ENCODE assay signal across 12 cellular contexts in the genomic region with DNA sequence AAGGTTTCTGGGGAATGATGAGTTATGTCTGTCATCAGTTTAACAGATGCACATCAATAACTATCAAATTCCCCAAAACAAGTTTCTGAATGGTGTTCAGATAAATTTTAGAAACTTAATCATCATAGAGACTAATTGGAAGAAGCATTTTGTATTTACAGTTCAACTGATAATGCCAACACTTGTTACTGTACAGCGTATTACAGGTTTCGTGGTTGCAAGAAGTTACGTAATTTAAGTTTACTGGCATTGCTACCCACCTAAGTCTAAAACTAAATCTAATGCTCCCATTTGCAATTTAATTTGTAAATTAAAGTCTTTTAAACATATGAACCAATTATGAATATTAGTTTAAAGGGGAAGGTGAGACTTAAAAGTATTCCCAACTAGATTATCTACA. TPM values are rescaled to one million over a fixed set of nuclear protein-coding genes. Genes with fewer than 3 reads are reported as not detected.
DNase-seq lines count a peak whose midpoint lies in the region; ATAC-seq and TF ChIP-seq lines count a peak whose summit lies in the region.
"Had no signal": no experiment of that assay in that cellular context is flagged by ENCODE, and none has a peak within 500 bp of the region (broad histone marks: within the 10 kb centered on the region; RNA-seq: fewer than 3 reads in every experiment).

No MANE protein-coding gene starts in this region.

- no peak overlapping the region for H3K9ac ChIP-seq in NT2/D1 (ENCODE audit: insufficient read length, low read depth)
- no peak overlapping the region for H3K9ac ChIP-seq in skeletal muscle satellite cell (ENCODE audit: low read depth, low read length)

- TF ChIP-seq CTCF in coronary artery (IDR thresholded peaks at IDR 0.05) (no peak), endothelial cell (IDR thresholded peaks at IDR 0.05; ENCODE audit: unreplicated experiment) (no peak), uterus (IDR thresholded peaks at IDR 0.05) (no peak)

- H3K4me2 ChIP-seq in skeletal muscle satellite cell (ENCODE audit: low read length), result peak overlapping the region; percentile 97

- H3K4me1 Mint-ChIP-seq in activated T-cell treated with anti-CD3 and anti-CD28 coated beads, Interleukin-2, amount 50 U/mL, for 72 hours (ENCODE audit: low read depth), result peaks cover 79% of the 10 kb centered on the region
- H3K4me1 Mint-ChIP-seq in endothelial cell (ENCODE audit: unreplicated experiment), result peaks cover 18% of the 10 kb centered on the region

- H3K36me3 ChIP-seq in NT2/D1 (ENCODE audit: insufficient read depth, insufficient read length, low read length) (peaks cover 73% of the 10 kb centered on the region), skeletal muscle satellite cell (ENCODE audit: insufficient read depth, low read length) (peaks cover 64% of the 10 kb centered on the region), uterus (no peaks in the 10 kb centered on the region)

- no peak for TF ChIP-seq POLR2A in uterus (IDR thresholded peaks at IDR 0.05)

- H3K4me1 ChIP-seq in NT2/D1 (ENCODE audit: insufficient read depth, insufficient read length) (no peaks in the 10 kb centered on the region), skeletal muscle satellite cell (ENCODE audit: control insufficient read depth, insufficient read depth, low read length) (peaks cover 41% of the 10 kb centered on the region), uterus (peaks cover 9 to 22% of the 10 kb centered on the region in 2 donors)

- H3K27ac ChIP-seq in coronary artery, result no peak overlapping the region
- no peak overlapping the region for H3K27ac ChIP-seq in uterus
- H3K27ac ChIP-seq: dorsolateral prefrontal cortex had no signal

- intact Hi-C loops in uterus (cut with DNase I; ENCODE audit: low total_unique reads), result no loop called here

- H3K9me3 ChIP-seq in NT2/D1 (ENCODE audit: insufficient read depth, low read length) (no peaks in the 10 kb centered on the region), skeletal muscle satellite cell (replicated peaks; ENCODE audit: low read length) (no peaks in the 10 kb centered on the region), uterus (no peaks in the 10 kb centered on the region)

- no peak for ATAC-seq in activated T-cell treated with anti-CD3 and anti-CD28 coated beads, Interleukin-2, amount 50 U/mL, for 72 hours (replicated peaks in 1 of 2)
- ATAC-seq in GM21526 (IDR thresholded peaks at IDR 0.05; ENCODE audit: low FRiP score, unreplicated experiment), result no peak

- H3K27ac Mint-ChIP-seq in activated T-cell treated with anti-CD3 and anti-CD28 coated beads, Interleukin-2, amount 50 U/mL, for 72 hours, result peak overlapping the region; percentile 100
- no peak overlapping the region for H3K27ac Mint-ChIP-seq in endothelial cell (ENCODE audit: unreplicated experiment)

- no peaks in the 10 kb centered on the region for H3K9me3 Mint-ChIP-seq in activated T-cell treated with anti-CD3 and anti-CD28 coated beads, Interleukin-2, amount 50 U/mL, for 72 hours
- no peaks in the 10 kb centered on the region for H3K9me3 Mint-ChIP-seq in endothelial cell (ENCODE audit: unreplicated experiment)
- H3K9me3 Mint-ChIP-seq: T-helper 1 cell treated with Interleukin-12 subunit alpha and Interleukin-12 subunit beta and Interleukin-4 antibody, amounts not matched to agents 30 μg/mL and 1 μg/mL, for 36 hours had no signal

- no peak for DNase-seq in activated T-cell treated with anti-CD3 and anti-CD28 coated beads, Interleukin-2, amount 50 U/mL, for 72 hours
- DNase-seq in activated T-cell treated with anti-CD3 and anti-CD28 coated beads for 4 hours (no peak), NT2/D1 (ENCODE audit: low read depth, low spot score) (no peak), coronary artery (ENCODE audit: low spot score) (no peak), endothelial cell (ENCODE audit: low spot score) (no peak), uterus (no peak)
- DNase-seq: activated effector memory CD4-positive, alpha-beta T cell treated with anti-CD3 and anti-CD28 coated beads, Interleukin-2, amount 50 U/mL, for 16 hours; dorsolateral prefrontal cortex; hypothalamus had no signal

- peak overlapping the region; percentile 99 for H3K4me3 ChIP-seq in NT2/D1 (ENCODE audit: insufficient read length, low read depth)
- H3K4me3 ChIP-seq in coronary artery, result peak overlapping the region; percentile 98
- peak overlapping the region; percentile 84 for H3K4me3 ChIP-seq in skeletal muscle satellite cell (ENCODE audit: low read length)
- H3K4me3 ChIP-seq in uterus, result no peak overlapping the region

- H3K36me3 Mint-ChIP-seq in activated T-cell treated with anti-CD3 and anti-CD28 coated beads, Interleukin-2, amount 50 U/mL, for 72 hours (ENCODE audit: insufficient read depth in 2 of 2), result peaks cover 30 to 52% of the 10 kb centered on the region in 2 donors
- H3K36me3 Mint-ChIP-seq in endothelial cell (ENCODE audit: low read depth, unreplicated experiment), result peaks cover 32% of the 10 kb centered on the region

- peak overlapping the region; percentile 99 for H3K4me3 Mint-ChIP-seq in activated T-cell treated with anti-CD3 and anti-CD28 coated beads, Interleukin-2, amount 50 U/mL, for 72 hours
- no peak overlapping the region for H3K4me3 Mint-ChIP-seq in endothelial cell (ENCODE audit: unreplicated experiment)

- H3K27me3 ChIP-seq in NT2/D1 (ENCODE audit: insufficient read depth, insufficient read length) (no peaks in the 10 kb centered on the region), skeletal muscle satellite cell (ENCODE audit: control insufficient read depth, insufficient read depth, low read length) (no peaks in the 10 kb centered on the region), uterus (no peaks in the 10 kb centered on the region)
- H3K27me3 ChIP-seq: dorsolateral prefrontal cortex had no signal

- H3K27me3 Mint-ChIP-seq in activated T-cell treated with anti-CD3 and anti-CD28 coated beads, Interleukin-2, amount 50 U/mL, for 72 hours (ENCODE audit: low read depth), result no peaks in the 10 kb centered on the region
- H3K27me3 Mint-ChIP-seq in endothelial cell (ENCODE audit: unreplicated experiment), result peaks cover 14% of the 10 kb centered on the region

RNA-seq across cellular contexts. Expression of a gene that starts 3.0 kb away (rescaled TPM):
- 100 to 1,000 TPM; 233 to 281 TPM for total RNA-seq in activated T-cell treated with anti-CD3 and anti-CD28 coated beads, Interleukin-2, amount 50 U/mL, for 72 hours
- 365 and 445 TPM in 2 replicates for total RNA-seq in skeletal muscle satellite cell (2012; rRNA removed)
- total RNA-seq in endothelial cell (ENCODE audit: unreplicated experiment), result 201 TPM
- 100 to 1,000 TPM; 116 to 429 (median 147) TPM for total RNA-seq in uterus

RNA-seq across cellular contexts. Expression of a gene that starts 16.0 kb away (rescaled TPM):
- total RNA-seq in activated T-cell treated with anti-CD3 and anti-CD28 coated beads, Interleukin-2, amount 50 U/mL, for 72 hours, result 10 to 100 TPM; 42.6 to 44.6 TPM
- 24.6 and 24.9 TPM in 2 replicates for total RNA-seq in skeletal muscle satellite cell (2012; rRNA removed)
- total RNA-seq in endothelial cell (ENCODE audit: unreplicated experiment) (43.7 TPM), uterus (100 to 1,000 TPM in 2 of 4 donors, 10 to 100 TPM in 2; 58.8 to 133 (median 110) TPM)

RNA-seq across cellular contexts. Expression of a gene that starts 48.8 kb away (rescaled TPM):
- 1 to 10 TPM; 1.1 to 1.4 TPM for total RNA-seq in activated T-cell treated with anti-CD3 and anti-CD28 coated beads, Interleukin-2, amount 50 U/mL, for 72 hours
- 9.4 and 15.7 TPM in 2 replicates for total RNA-seq in skeletal muscle satellite cell (2012; rRNA removed)
- total RNA-seq in endothelial cell (ENCODE audit: unreplicated experiment) (13.3 TPM), uterus (10 to 100 TPM in 3 of 4 donors, 1 to 10 TPM in 1; 7.9 to 63.6 (median 18.8) TPM)

Comparison
In these comparisons a context has a peak if more than half of its experiments do, and no peak if none do; other contexts are left out.
1. H3K4me3 ChIP-seq: peak in NT2/D1 (single experiment), coronary artery (single experiment) and skeletal muscle satellite cell (single experiment); none in uterus (0 of 2).